ENCODE assay signal across 29 cellular contexts in the genomic region with DNA sequence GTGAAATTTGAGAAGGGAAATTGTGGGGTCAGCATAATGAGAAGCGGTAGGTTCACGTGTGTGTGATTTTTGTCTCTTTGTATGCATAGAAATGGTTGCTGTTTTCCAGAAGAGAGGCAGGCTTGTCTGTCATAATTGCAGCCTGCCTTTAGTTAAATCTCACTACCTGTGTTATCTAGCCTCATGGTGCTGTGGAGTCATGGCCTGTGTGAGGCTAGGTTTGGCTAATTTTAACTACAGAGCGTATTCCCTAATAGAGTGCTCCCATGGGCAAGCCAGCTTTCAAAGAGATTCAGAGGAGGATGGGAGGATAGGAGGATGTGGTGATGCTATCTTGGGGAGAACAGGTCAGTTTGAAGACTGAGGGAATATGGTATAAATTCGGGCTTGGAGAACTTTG.
"Had no signal": no experiment of that assay in that cellular context is flagged by ENCODE, and none has a peak within 500 bp of the region (broad histone marks: within the 10 kb centered on the region; RNA-seq: fewer than 3 reads in every experiment).

No MANE protein-coding gene starts in this region.

- H3K27me3 Mint-ChIP-seq: activated CD4-positive, alpha-beta memory T cell treated with anti-CD3 and anti-CD28 coated beads for 36 hours; activated CD4-positive, alpha-beta T cell treated with anti-CD3 and anti-CD28 coated beads for 36 hours; activated CD4-positive, alpha-beta T cell treated with anti-CD3 and anti-CD28 coated beads, Interleukin-2, amount 10 ng/mL, durations not matched to agents 24 days and 14 days; activated CD8-positive, alpha-beta memory T cell treated with anti-CD3 and anti-CD28 coated beads, Interleukin-2, amount 10 ng/mL, durations not matched to agents 7 days and 5 days; activated naive CD4-positive, alpha-beta T cell treated with anti-CD3 and anti-CD28 coated beads, Interleukin-2, amount 10 ng/mL, durations not matched to agents 7 days and 5 days; activated naive CD8-positive, alpha-beta T cell treated with anti-CD3 and anti-CD28 coated beads for 36 hours; brain; central memory CD8-positive, alpha-beta T cell; dendritic cell treated with granulocyte-macrophage colony-stimulating factor and Interleukin-4, amounts not matched to agents 40 ng/mL and 50 ng/mL, for 4 days had no signal

- H3K27ac ChIP-seq: ascending aorta, breast epithelium, cardiac muscle cell, coronary artery, dorsolateral prefrontal cortex had no signal

- H3K9me3 ChIP-seq: ascending aorta, breast epithelium had no signal

- H3K4me1 Mint-ChIP-seq: activated CD4-positive, alpha-beta T cell treated with anti-CD3 and anti-CD28 coated beads, Interleukin-2, amount 10 ng/mL, durations not matched to agents 24 days and 14 days; activated CD8-positive, alpha-beta memory T cell treated with anti-CD3 and anti-CD28 coated beads, Interleukin-2, amount 10 ng/mL, durations not matched to agents 7 days and 5 days; activated naive CD4-positive, alpha-beta T cell treated with anti-CD3 and anti-CD28 coated beads, Interleukin-2, amount 10 ng/mL, durations not matched to agents 7 days and 5 days had no signal

- ATAC-seq: activated CD4-positive, alpha-beta T cell treated with anti-CD3 and anti-CD28 coated beads for 36 hours; activated CD8-positive, alpha-beta memory T cell treated with anti-CD3 and anti-CD28 coated beads, Interleukin-2, amount 10 ng/mL, durations not matched to agents 7 days and 5 days; activated CD8-positive, alpha-beta T cell treated with anti-CD3 and anti-CD28 coated beads, Interleukin-2, amount 10 ng/mL, durations not matched to agents 7 days and 5 days; esophagus mucosa had no signal

- H3K27me3 ChIP-seq: ascending aorta, cardiac muscle cell had no signal

- DNase-seq: activated CD4-positive, alpha-beta memory T cell treated with anti-CD3 and anti-CD28 coated beads for 36 hours; activated CD4-positive, alpha-beta T cell treated with anti-CD3 and anti-CD28 coated beads for 36 hours; activated CD4-positive, alpha-beta T cell treated with anti-CD3 and anti-CD28 coated beads, Interleukin-2, amount 10 ng/mL, durations not matched to agents 24 days and 14 days; activated CD4-positive, CD25-positive, alpha-beta regulatory T cell; activated CD4-positive, CD25-positive, alpha-beta regulatory T cell treated with anti-CD3 and anti-CD28 coated beads, Interleukin-2, amount 50 U/mL, for 72 hours; activated CD8-positive, alpha-beta memory T cell treated with anti-CD3 and anti-CD28 coated beads, Interleukin-2, amount 10 ng/mL, durations not matched to agents 7 days and 5 days; activated CD8-positive, alpha-beta memory T cell treated with anti-CD3 and anti-CD28 coated beads, Interleukin-2, amount 50 U/mL, for 4 hours; activated CD8-positive, alpha-beta T cell treated with anti-CD3 and anti-CD28 coated beads, Interleukin-2, amount 10 ng/mL, durations not matched to agents 7 days and 5 days; activated effector memory CD4-positive, alpha-beta T cell treated with anti-CD3 and anti-CD28 coated beads, Interleukin-2, amount 50 U/mL, for 16 hours; activated naive CD4-positive, alpha-beta T cell treated with anti-CD3 and anti-CD28 coated beads, Interleukin-2, amount 10 ng/mL, durations not matched to agents 7 days and 5 days; activated naive CD8-positive, alpha-beta T cell treated with anti-CD3 and anti-CD28 coated beads for 36 hours; activated T-cell treated with anti-CD3 and anti-CD28 coated beads, Interleukin-2, amount 50 U/mL, for 1 hour; activated T-cell treated with anti-CD3 and anti-CD28 coated beads, Interleukin-2, amount 50 U/mL, for 48 hours; dorsolateral prefrontal cortex; effector memory CD4-positive, alpha-beta T cell; endodermal cell; foreskin fibroblast; head of caudate nucleus; T-helper 2 cell had no signal

- H3K4me3 Mint-ChIP-seq: activated CD4-positive, alpha-beta memory T cell treated with anti-CD3 and anti-CD28 coated beads for 36 hours; activated CD4-positive, alpha-beta T cell treated with anti-CD3 and anti-CD28 coated beads for 36 hours; activated CD4-positive, alpha-beta T cell treated with anti-CD3 and anti-CD28 coated beads, Interleukin-2, amount 10 ng/mL, durations not matched to agents 24 days and 14 days; activated CD8-positive, alpha-beta memory T cell treated with anti-CD3 and anti-CD28 coated beads, Interleukin-2, amount 10 ng/mL, durations not matched to agents 7 days and 5 days; activated CD8-positive, alpha-beta T cell treated with anti-CD3 and anti-CD28 coated beads, Interleukin-2, amount 10 ng/mL, durations not matched to agents 7 days and 5 days; activated naive CD4-positive, alpha-beta T cell treated with anti-CD3 and anti-CD28 coated beads, Interleukin-2, amount 10 ng/mL, durations not matched to agents 7 days and 5 days; activated naive CD8-positive, alpha-beta T cell treated with anti-CD3 and anti-CD28 coated beads for 36 hours; activated T-helper 1 cell treated with anti-CD3 and anti-CD28 coated beads, Interleukin-12 subunit alpha, Interleukin-12 subunit beta, Interleukin-2, Interleukin-4 antibody, amounts not matched to agents 30 ng/mL and 10 ng/mL and 1 ng/mL, durations not matched to agents 14 hours and 24 hours and 36 hours; brain; central memory CD8-positive, alpha-beta T cell; dendritic cell treated with granulocyte-macrophage colony-stimulating factor and Interleukin-4, amounts not matched to agents 40 ng/mL and 50 ng/mL, for 4 days; endodermal cell had no signal

- H3K4me1 ChIP-seq: breast epithelium had no signal

- H3K36me3 ChIP-seq: ascending aorta, cardiac muscle cell had no signal

- H3K9me3 Mint-ChIP-seq: activated CD4-positive, alpha-beta memory T cell treated with anti-CD3 and anti-CD28 coated beads for 36 hours; activated CD4-positive, alpha-beta T cell treated with anti-CD3 and anti-CD28 coated beads, Interleukin-2, amount 10 ng/mL, durations not matched to agents 24 days and 14 days; activated naive CD4-positive, alpha-beta T cell treated with anti-CD3 and anti-CD28 coated beads, Interleukin-2, amount 10 ng/mL, durations not matched to agents 7 days and 5 days; activated naive CD8-positive, alpha-beta T cell treated with anti-CD3 and anti-CD28 coated beads for 36 hours; activated T-helper 1 cell treated with anti-CD3 and anti-CD28 coated beads, Interleukin-12 subunit alpha, Interleukin-12 subunit beta, Interleukin-2, Interleukin-4 antibody, amounts not matched to agents 30 ng/mL and 10 ng/mL and 1 ng/mL, durations not matched to agents 14 hours and 24 hours and 36 hours; activated T-helper 2 cell treated with anti-CD3 and anti-CD28 coated beads, Interferon-gamma antibody, Interleukin-2, Interleukin-4, amounts not matched to agents 10 μg/mL and 5 μg/mL and 100 μg/mL, durations not matched to agents 14 hours and 24 hours and 36 hours; brain; central memory CD8-positive, alpha-beta T cell; dendritic cell treated with granulocyte-macrophage colony-stimulating factor and Interleukin-4, amounts not matched to agents 40 ng/mL and 50 ng/mL, for 4 days had no signal

- H3K27ac Mint-ChIP-seq: activated CD4-positive, alpha-beta memory T cell treated with anti-CD3 and anti-CD28 coated beads for 36 hours; activated CD4-positive, alpha-beta T cell treated with anti-CD3 and anti-CD28 coated beads for 36 hours; activated CD4-positive, alpha-beta T cell treated with anti-CD3 and anti-CD28 coated beads, Interleukin-2, amount 10 ng/mL, durations not matched to agents 24 days and 14 days; activated CD8-positive, alpha-beta memory T cell treated with anti-CD3 and anti-CD28 coated beads, Interleukin-2, amount 10 ng/mL, durations not matched to agents 7 days and 5 days; activated CD8-positive, alpha-beta T cell treated with anti-CD3 and anti-CD28 coated beads, Interleukin-2, amount 10 ng/mL, durations not matched to agents 7 days and 5 days; activated naive CD4-positive, alpha-beta T cell treated with anti-CD3 and anti-CD28 coated beads, Interleukin-2, amount 10 ng/mL, durations not matched to agents 7 days and 5 days; activated naive CD8-positive, alpha-beta T cell treated with anti-CD3 and anti-CD28 coated beads for 36 hours; activated T-helper 1 cell treated with anti-CD3 and anti-CD28 coated beads, Interleukin-12 subunit alpha, Interleukin-12 subunit beta, Interleukin-2, Interleukin-4 antibody, amounts not matched to agents 30 ng/mL and 10 ng/mL and 1 ng/mL, durations not matched to agents 14 hours and 24 hours and 36 hours; activated T-helper 2 cell treated with anti-CD3 and anti-CD28 coated beads, Interferon-gamma antibody, Interleukin-2, Interleukin-4, amounts not matched to agents 10 μg/mL and 5 μg/mL and 100 μg/mL, durations not matched to agents 14 hours and 24 hours and 36 hours; brain; dendritic cell treated with granulocyte-macrophage colony-stimulating factor and Interleukin-4, amounts not matched to agents 40 ng/mL and 50 ng/mL, for 4 days; endodermal cell had no signal

- H3K4me3 ChIP-seq: ascending aorta, breast epithelium, cardiac muscle cell, coronary artery, dorsolateral prefrontal cortex had no signal
